8 cellular contexts compared by ENCODE assay signal in the genomic region with DNA sequence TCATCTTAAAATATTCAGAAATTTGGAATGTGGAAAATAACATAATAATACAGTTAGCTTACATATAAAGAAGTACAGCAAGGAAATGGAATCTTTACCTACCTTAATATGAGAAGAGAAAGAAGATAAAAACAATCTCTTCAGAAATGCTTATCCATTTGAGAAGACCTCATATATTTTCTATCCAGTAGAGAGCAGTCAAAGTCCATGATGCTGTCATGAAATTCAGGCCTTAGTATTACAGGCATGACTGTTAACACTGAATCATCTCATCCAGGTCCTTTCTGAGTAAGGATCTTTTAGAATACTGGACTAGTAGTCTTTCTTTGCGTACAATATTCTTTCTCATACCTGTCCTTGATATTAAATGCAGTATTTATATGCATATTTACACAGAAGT.
DNase-seq lines count a peak whose midpoint lies in the region; ATAC-seq, FAIRE-seq and TF ChIP-seq lines count a peak whose summit lies in the region.

No MANE protein-coding gene starts in this region.

- 0 out of 2 replicates have a peak, but pooled peaks cover 2% of the 10 kb centered on the region for H3K9me3 ChIP-seq in SJCRH30 (replicated peaks)
- H3K9me3 ChIP-seq in prostate gland: no peaks in the 10 kb centered on the region

- no peak for FAIRE-seq in RCC 7860 (lab: Jason Lieb, UNC)

- TF ChIP-seq CTCF in kidney epithelial cell (IDR thresholded peaks at IDR 0.05; ENCODE audit: insufficient read depth, low read length, poor library complexity, severe bottlenecking) (peak; percentile 15), prostate gland (IDR thresholded peaks at IDR 0.05) (peak in 2 of 4 experiments; percentile 27 to 45)

- H3K4me1 ChIP-seq in SJCRH30 (peaks cover 26% of the 10 kb centered on the region), prostate gland (replicated peaks) (no peaks in the 10 kb centered on the region)

- H3K27ac ChIP-seq in SJCRH30: no peak overlapping the region
- H3K27ac ChIP-seq in prostate gland: no peak overlapping the region

- H3K4me3 ChIP-seq in SJCRH30 (no peak overlapping the region), kidney epithelial cell (ENCODE audit: low read depth, low read length) (no peak overlapping the region), prostate gland (no peak overlapping the region)

- H3K36me3 ChIP-seq in SJCRH30: no peaks in the 10 kb centered on the region
- H3K36me3 ChIP-seq in kidney epithelial cell (ENCODE audit: control insufficient read depth, insufficient read depth, low read length): no peaks in the 10 kb centered on the region
- H3K36me3 ChIP-seq in prostate gland: no peaks in the 10 kb centered on the region

- no peak for TF ChIP-seq POLR2A in prostate gland (IDR thresholded peaks at IDR 0.05)

- ATAC-seq in HG02973 (IDR thresholded peaks at IDR 0.05; ENCODE audit: unreplicated experiment): peak; percentile 71

- WGBS in prostate gland: 44% methylated on average over 1 of the region's 1 CpG

- intact Hi-C loops in posterior cingulate gyrus (cut with DNase I): loop anchor here (5.0 kb wide), 1 partner anchor 798 kb away; a partner anchor contains a TSS
- intact Hi-C loops in prostate gland (cut with DNase I): no loop called here

- H3K27me3 ChIP-seq in SJCRH30 (no peaks in the 10 kb centered on the region), kidney epithelial cell (ENCODE audit: control insufficient read depth, insufficient read depth, low read length) (no peaks in the 10 kb centered on the region), prostate gland (replicated peaks; ENCODE audit: insufficient read depth) (no peaks in the 10 kb centered on the region)

- DNase-seq in NCI-H1417 (lab: John Stamatoyannopoulos, UW): peak in 2 of 3 experiments; percentile 2 to 36
- DNase-seq in NCI-H1417 treated with DMSO at 0.1 percent for 48 hours (lab: John Stamatoyannopoulos, UW): no peak
- DNase-seq in SJCRH30: peak; percentile 6 to 71
- peak; percentile 9 for DNase-seq in kidney epithelial cell (ENCODE audit: low read depth)
- no peak for DNase-seq in posterior cingulate gyrus
- no peak for DNase-seq in RCC 7860 (ENCODE audit: low spot score)
- no peak for DNase-seq in prostate gland (ENCODE audit: low spot score)

Comparison
In these comparisons a context has a peak if more than half of its experiments do, and no peak if none do; other contexts are left out.
1. DNase-seq: peak in NCI-H1417 (2 of 3), SJCRH30 (2 of 2) and kidney epithelial cell (single experiment); none in NCI-H1417 treated with DMSO at 0.1 percent for 48 hours (single experiment), posterior cingulate gyrus (0 of 10), RCC 7860 (single experiment) and prostate gland (single experiment).